ENCODE assay signal across 2 cellular contexts in the genomic region with DNA sequence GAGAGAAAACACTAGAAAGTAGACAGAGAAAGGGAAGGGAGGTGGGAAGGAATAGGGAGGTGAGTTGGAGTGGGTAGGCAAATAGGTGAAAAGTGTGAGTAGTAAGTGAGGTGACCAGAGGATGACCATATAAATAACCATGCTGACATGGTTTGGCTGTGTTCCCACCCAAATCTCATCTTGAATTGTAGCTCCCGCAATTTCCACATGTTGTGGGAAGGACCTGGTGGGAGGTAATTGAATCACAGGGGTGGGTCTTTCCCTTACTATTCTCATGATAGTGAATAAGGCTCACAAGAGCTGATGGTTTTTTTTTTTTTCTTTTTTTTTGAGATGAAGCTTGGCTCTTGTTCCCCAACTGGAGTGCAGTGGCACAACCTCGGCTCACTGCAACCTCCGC.
TF ChIP-seq lines count a peak whose summit lies in the region.

No MANE protein-coding gene starts in this region.

TF ChIP-seq in HEK293, 187 proteins besides CTCF, POLR2A, EP300 and RAD21:
- TF ChIP-seq PRDM1 (tag by site-specific recombination; IDR thresholded peaks at IDR 0.05) (peak; percentile 72; the same call in 1 of the 2 replicates), EGR2 (tag by site-specific recombination; IDR thresholded peaks at IDR 0.05; ENCODE audit: low read depth) (peak; percentile 89), ZFHX2 (tag by site-specific recombination; conservative IDR thresholded peaks at IDR 0.05) (peak; percentile 82), ZNF776 (tag by site-specific recombination; IDR thresholded peaks at IDR 0.05; ENCODE audit: borderline replicate concordance) (no peak), ZNF426 (tag by site-specific recombination; IDR thresholded peaks at IDR 0.05) (no peak)
- TF ChIP-seq, protein P1, sequence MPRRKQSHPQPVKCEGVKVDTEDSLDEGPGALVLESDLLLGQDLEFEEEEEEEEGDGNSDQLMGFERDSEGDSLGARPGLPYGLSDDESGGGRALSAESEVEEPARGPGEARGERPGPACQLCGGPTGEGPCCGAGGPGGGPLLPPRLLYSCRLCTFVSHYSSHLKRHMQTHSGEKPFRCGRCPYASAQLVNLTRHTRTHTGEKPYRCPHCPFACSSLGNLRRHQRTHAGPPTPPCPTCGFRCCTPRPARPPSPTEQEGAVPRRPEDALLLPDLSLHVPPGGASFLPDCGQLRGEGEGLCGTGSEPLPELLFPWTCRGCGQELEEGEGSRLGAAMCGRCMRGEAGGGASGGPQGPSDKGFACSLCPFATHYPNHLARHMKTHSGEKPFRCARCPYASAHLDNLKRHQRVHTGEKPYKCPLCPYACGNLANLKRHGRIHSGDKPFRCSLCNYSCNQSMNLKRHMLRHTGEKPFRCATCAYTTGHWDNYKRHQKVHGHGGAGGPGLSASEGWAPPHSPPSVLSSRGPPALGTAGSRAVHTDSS (tag by site-specific recombination; IDR thresholded peaks at IDR 0.05), result no peak

TF ChIP-seq in K562, 482 proteins besides CTCF, POLR2A, EP300 and RAD21:
- TF ChIP-seq ZNF79 (CRISPR knock-in tag; IDR thresholded peaks at IDR 0.05; ENCODE audit: low read depth), result no peak
- TF ChIP-seq, protein P2, sequence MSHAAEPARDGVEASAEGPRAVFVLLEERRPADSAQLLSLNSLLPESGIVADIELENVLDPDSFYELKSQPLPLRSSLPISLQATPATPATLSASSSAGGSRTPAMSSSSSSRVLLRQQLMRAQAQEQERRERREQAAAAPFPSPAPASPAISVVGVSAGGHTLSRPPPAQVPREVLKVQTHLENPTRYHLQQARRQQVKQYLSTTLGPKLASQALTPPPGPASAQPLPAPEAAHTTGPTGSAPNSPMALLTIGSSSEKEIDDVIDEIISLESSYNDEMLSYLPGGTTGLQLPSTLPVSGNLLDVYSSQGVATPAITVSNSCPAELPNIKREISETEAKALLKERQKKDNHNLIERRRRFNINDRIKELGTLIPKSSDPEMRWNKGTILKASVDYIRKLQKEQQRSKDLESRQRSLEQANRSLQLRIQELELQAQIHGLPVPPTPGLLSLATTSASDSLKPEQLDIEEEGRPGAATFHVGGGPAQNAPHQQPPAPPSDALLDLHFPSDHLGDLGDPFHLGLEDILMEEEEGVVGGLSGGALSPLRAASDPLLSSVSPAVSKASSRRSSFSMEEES (CRISPR knock-in tag; IDR thresholded peaks at IDR 0.05), result no peak
- no peak for TF ChIP-seq BCOR (IDR thresholded peaks at IDR 0.05)
- no peak for TF ChIP-seq GABPB2 (CRISPR knock-in tag; conservative IDR thresholded peaks at IDR 0.05)
- no peak for TF ChIP-seq CREB1 (IDR thresholded peaks at IDR 0.05)
- no peak for TF ChIP-seq CREB1 (CRISPR knock-in tag; IDR thresholded peaks at IDR 0.05)
- TF ChIP-seq GABPB1 (CRISPR knock-in tag; IDR thresholded peaks at IDR 0.05), result no peak
- peak; percentile 6 for TF ChIP-seq MEIS2 (IDR thresholded peaks at IDR 0.05; ENCODE audit: partially characterized antibody)
- no peak for TF ChIP-seq GTF2A2 (tag; IDR thresholded peaks at IDR 0.05)
- TF ChIP-seq ZNF589 (CRISPR knock-in tag; IDR thresholded peaks at IDR 0.05; ENCODE audit: low read depth), result no peak
TF ChIP-seq in K562: peak in this region for 1.
